In genomic region chr14:37196604-37197420, GRCh38 we compare ENCODE assay signal across 1 cellular context.
TF ChIP-seq lines count a peak whose summit lies in the region.

No MANE protein-coding gene starts in this region.

TF ChIP-seq in endothelial cell of umbilical vein, 7 proteins besides CTCF, POLR2A, EP300 and RAD21:
- TF ChIP-seq POLR2AphosphoS5 (IDR thresholded peaks at IDR 0.05; ENCODE audit: insufficient read depth, low read depth, low read length) (no peak), JUN (IDR thresholded peaks at IDR 0.05; ENCODE audit: borderline replicate concordance, insufficient read depth, insufficient read length, low read depth) (no peak), EZH2 (IDR thresholded peaks at IDR 0.05; ENCODE audit: borderline replicate concordance, low read depth, low read length, severe bottlenecking) (no peak), MYC (IDR thresholded peaks at IDR 0.05; ENCODE audit: low read depth, low read length) (no peak), FOS (IDR thresholded peaks at IDR 0.05; ENCODE audit: borderline replicate concordance, insufficient read depth, low read length) (no peak), GATA2 (IDR thresholded peaks at IDR 0.05; ENCODE audit: insufficient read depth, insufficient read length, low read depth, low read length) (no peak)
- TF ChIP-seq, protein P1, sequence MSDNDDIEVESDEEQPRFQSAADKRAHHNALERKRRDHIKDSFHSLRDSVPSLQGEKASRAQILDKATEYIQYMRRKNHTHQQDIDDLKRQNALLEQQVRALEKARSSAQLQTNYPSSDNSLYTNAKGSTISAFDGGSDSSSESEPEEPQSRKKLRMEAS (IDR thresholded peaks at IDR 0.05; ENCODE audit: insufficient read depth, insufficient read length): no peak
